ENCODE assay signal across 13 cellular contexts in the genomic region with DNA sequence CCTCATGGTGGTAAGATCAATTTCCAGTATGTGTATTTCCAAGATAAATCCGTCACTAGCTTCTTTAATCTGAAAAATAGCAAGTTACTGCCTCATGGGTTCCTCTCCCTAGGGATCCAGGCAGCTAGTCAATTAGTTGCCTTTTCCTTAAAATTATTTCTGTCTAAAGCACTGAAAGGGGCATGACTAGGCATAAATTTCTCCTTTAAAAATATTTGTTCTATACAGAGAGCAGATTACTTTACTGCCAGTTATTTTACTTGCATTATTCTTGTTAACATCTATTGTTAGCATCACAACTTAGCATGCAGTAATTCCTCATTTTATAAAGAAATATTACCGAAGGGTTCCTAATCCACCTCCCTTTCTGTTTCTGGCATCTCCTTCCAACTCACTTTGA. TPM values are rescaled to one million over a fixed set of nuclear protein-coding genes. Genes with fewer than 3 reads are reported as not detected.
DNase-seq lines count a peak whose midpoint lies in the region; ATAC-seq and TF ChIP-seq lines count a peak whose summit lies in the region.
"Had no signal": no experiment of that assay in that cellular context is flagged by ENCODE, and none has a peak within 500 bp of the region (broad histone marks: within the 10 kb centered on the region; RNA-seq: fewer than 3 reads in every experiment).

No MANE protein-coding gene starts in this region.

- H3K9me3 ChIP-seq in KOPT-K1 (ENCODE audit: insufficient read depth, low read length, poor library complexity, severe bottlenecking) (no peaks in the 10 kb centered on the region), neural cell (ENCODE audit: low read length) (no peaks in the 10 kb centered on the region), adrenal gland (replicated peaks in 1 of 3) (no peaks in the 10 kb centered on the region)
- H3K9me3 ChIP-seq: ascending aorta, prostate gland had no signal

- TF ChIP-seq CTCF in dorsolateral prefrontal cortex (IDR thresholded peaks at IDR 0.05 in 54 of 56, conservative IDR thresholded peaks at IDR 0.05 in 2 of 56; ENCODE audit: low read depth in 1 of 56, partially characterized antibody in 56 of 56): no peak
- no peak for TF ChIP-seq CTCF in neural cell (IDR thresholded peaks at IDR 0.05; ENCODE audit: poor library complexity, severe bottlenecking)
- TF ChIP-seq CTCF in adrenal gland (IDR thresholded peaks at IDR 0.05): no peak

- H4K20me1 ChIP-seq in neural cell (ENCODE audit: insufficient read depth): peaks cover 24% of the 10 kb centered on the region

- no peak overlapping the region for H2AFZ ChIP-seq in neural cell (ENCODE audit: low read depth, low read length)

- peaks cover 34% of the 10 kb centered on the region for H3K4me1 Mint-ChIP-seq in activated CD4-positive, alpha-beta T cell treated with anti-CD3 and anti-CD28 coated beads, Interleukin-2, amount 10 ng/mL, durations not matched to agents 24 days and 14 days

- H3K4me3 ChIP-seq in dorsolateral prefrontal cortex (peak overlapping the region in 50 of 59 donors; percentile 6 to 93 (median 63)), neural cell (ENCODE audit: low read length) (peak overlapping the region; percentile 76), adrenal gland (no peak overlapping the region)
- H3K4me3 ChIP-seq: ascending aorta, prostate gland had no signal

- TF ChIP-seq RAD21 in neural cell (conservative IDR thresholded peaks at IDR 0.05): no peak

- no peak for TF ChIP-seq EP300 in neural cell (conservative IDR thresholded peaks at IDR 0.05; ENCODE audit: poor library complexity, severe bottlenecking)

- DNase-seq in activated CD4-positive, alpha-beta T cell treated with anti-CD3 and anti-CD28 coated beads, Interleukin-2, amount 10 ng/mL, durations not matched to agents 24 days and 14 days: no peak
- DNase-seq in activated CD4-positive, alpha-beta T cell treated with anti-CD3 and anti-CD28 coated beads for 48 hours: no peak
- DNase-seq in dorsolateral prefrontal cortex (no peak), superior temporal gyrus (ENCODE audit: extremely low spot score) (no peak), adrenal gland (no peak)
- DNase-seq: AML-193, NCI-H1417 treated with DMSO at 0.1 percent for 48 hours had no signal

- peak overlapping the region; percentile 98 for H3K9ac ChIP-seq in neural cell (ENCODE audit: low read length)

- peak overlapping the region; percentile 90 for H3K4me3 Mint-ChIP-seq in activated CD4-positive, alpha-beta T cell treated with anti-CD3 and anti-CD28 coated beads, Interleukin-2, amount 10 ng/mL, durations not matched to agents 24 days and 14 days

- H3K27me3 ChIP-seq in dorsolateral prefrontal cortex (peaks cover 0 to 19% (median 0%) of the 10 kb centered on the region in 45 donors), neural cell (ENCODE audit: insufficient read depth, low read depth, low read length) (no peaks in the 10 kb centered on the region), adrenal gland (peaks cover 18% of the 10 kb centered on the region)

- H3K27ac ChIP-seq in KOPT-K1 (ENCODE audit: low read depth, low read length, poor library complexity, severe bottlenecking) (peak overlapping the region; percentile 60), dorsolateral prefrontal cortex (peak overlapping the region in 33 of 59 donors; percentile 4 to 96 (median 57)), neural cell (ENCODE audit: low read length) (peak overlapping the region; percentile 100), adrenal gland (no peak overlapping the region)
- H3K27ac ChIP-seq: ascending aorta, prostate gland had no signal

- no peak for TF ChIP-seq POLR2A in adrenal gland (IDR thresholded peaks at IDR 0.05)

- 58 to 73% (median 64%) methylated on average over 2 of the region's 2 CpGs for WGBS in adrenal gland, 4 donors

- H3K36me3 ChIP-seq in KOPT-K1 (ENCODE audit: insufficient read depth, low read length) (peaks cover 10% of the 10 kb centered on the region; the same call in 1 of the 2 replicates), neural cell (ENCODE audit: insufficient read depth, low read length) (peaks cover 5% of the 10 kb centered on the region), adrenal gland (replicated peaks in 1 of 2) (no peaks in the 10 kb centered on the region)
- H3K36me3 ChIP-seq: ascending aorta, prostate gland had no signal

- H3K4me2 ChIP-seq in neural cell (ENCODE audit: low read length): peak overlapping the region; percentile 72

- ATAC-seq in HG03457 (IDR thresholded peaks at IDR 0.05; ENCODE audit: unreplicated experiment): no peak
- ATAC-seq: Right ventricle myocardium inferior had no signal

- peaks cover 29% of the 10 kb centered on the region for H3K27me3 Mint-ChIP-seq in activated CD4-positive, alpha-beta T cell treated with anti-CD3 and anti-CD28 coated beads, Interleukin-2, amount 10 ng/mL, durations not matched to agents 24 days and 14 days

- H3K4me1 ChIP-seq in adrenal gland (replicated peaks in 1 of 2): peaks cover 11 to 17% of the 10 kb centered on the region in 2 donors
- H3K4me1 ChIP-seq: prostate gland had no signal

- H3K79me2 ChIP-seq in neural cell (replicated peaks; ENCODE audit: insufficient read depth, low read length): peaks cover 52% of the 10 kb centered on the region

- no peaks in the 10 kb centered on the region for H3K9me2 ChIP-seq in neural cell (ENCODE audit: insufficient read depth, low read length)

- intact Hi-C loops in activated CD4-positive, alpha-beta T cell treated with anti-CD3 and anti-CD28 coated beads, Interleukin-2, amount 10 ng/mL, durations not matched to agents 24 days and 14 days (cut with micrococcal nuclease): loop anchor here (2.0 to 10.0 kb wide), 5 partner anchors 17 to 1723 kb away; partner anchors contain the start of genes NCOA7 and RNF146
- intact Hi-C loops in dorsolateral prefrontal cortex (cut with DNase I): loop anchor here (2.0 to 10.0 kb wide), 3 partner anchors 35 to 251 kb away; partner anchors contain the start of gene RNF146 (in 1 of the 2)
- intact Hi-C loops in adrenal gland (cut with DNase I): loop anchor here in 1 of 2 donors (5.0 kb wide), 1 partner anchor 45 kb away; no protein-coding TSS in a partner anchor

- peaks cover 9% of the 10 kb centered on the region for H3K36me3 Mint-ChIP-seq in activated CD4-positive, alpha-beta T cell treated with anti-CD3 and anti-CD28 coated beads, Interleukin-2, amount 10 ng/mL, durations not matched to agents 24 days and 14 days (ENCODE audit: low read depth)

- H3K9me3 Mint-ChIP-seq in activated CD4-positive, alpha-beta T cell treated with anti-CD3 and anti-CD28 coated beads, Interleukin-2, amount 10 ng/mL, durations not matched to agents 24 days and 14 days: no peaks in the 10 kb centered on the region

- H3F3A ChIP-seq in neural cell (ENCODE audit: insufficient read depth, low read length, poor library complexity, severe bottlenecking): peaks cover 19% of the 10 kb centered on the region

- H3K27ac Mint-ChIP-seq in activated CD4-positive, alpha-beta T cell treated with anti-CD3 and anti-CD28 coated beads, Interleukin-2, amount 10 ng/mL, durations not matched to agents 24 days and 14 days: peak overlapping the region; percentile 88

TF ChIP-seq in neural cell, 6 proteins besides CTCF, POLR2A, EP300 and RAD21:
- no peak for TF ChIP-seq TAF1 (IDR thresholded peaks at IDR 0.05; ENCODE audit: low read depth)
- no peak for TF ChIP-seq EZH2 (IDR thresholded peaks at IDR 0.05; ENCODE audit: borderline replicate concordance, insufficient read depth, low read length, poor library complexity, severe bottlenecking)
- TF ChIP-seq SMC3 (conservative IDR thresholded peaks at IDR 0.05; ENCODE audit: poor library complexity): no peak
- no peak for TF ChIP-seq POLR2AphosphoS5 (IDR thresholded peaks at IDR 0.05)
- TF ChIP-seq REST (IDR thresholded peaks at IDR 0.05; ENCODE audit: borderline replicate concordance): no peak
- TF ChIP-seq MXI1 (conservative IDR thresholded peaks at IDR 0.05; ENCODE audit: poor library complexity, severe bottlenecking): no peak

RNA-seq across cellular contexts. Expression of gene KIAA0408, which starts 58.5 kb away (rescaled TPM):
- 8.2 and 8.7 TPM in 2 replicates for total RNA-seq in activated CD4-positive, alpha-beta T cell treated with anti-CD3 and anti-CD28 coated beads, Interleukin-2, amount 10 ng/mL, durations not matched to agents 24 days and 14 days
- total RNA-seq in dorsolateral prefrontal cortex (10 to 100 TPM; 20.5 to 99.2 (median 61.8) TPM), adrenal gland (1 to 10 TPM in 7 of 8 donors, under 1 TPM in 1; 0.18 to 3.9 (median 1.8) TPM)
- polyA plus RNA-seq in neural cell (109 and 156 TPM in 2 replicates), adrenal gland (1 to 10 TPM; 2.9 to 8.6 (median 3.1) TPM)
- polyA minus RNA-seq in neural cell: 63.5 and 92.7 TPM in 2 replicates
- total RNA-seq: ascending aorta had no signal

RNA-seq across cellular contexts. Expression of gene C6orf58, which starts 59.3 kb away (rescaled TPM):
- not detected in 2 replicates for total RNA-seq in activated CD4-positive, alpha-beta T cell treated with anti-CD3 and anti-CD28 coated beads, Interleukin-2, amount 10 ng/mL, durations not matched to agents 24 days and 14 days
- total RNA-seq in dorsolateral prefrontal cortex (1 to 10 TPM in 4 of 120 experiments, under 1 TPM in 3, not detected in 113; 0.43 to 1.9 (median 1.3) TPM), adrenal gland (not detected)
- polyA plus RNA-seq in neural cell (0.52 and 0.97 TPM in 2 replicates), adrenal gland (not detected)
- 1.9 and 2.9 TPM in 2 replicates for polyA minus RNA-seq in neural cell
- total RNA-seq: ascending aorta, prostate gland, Right ventricle myocardium inferior had no signal

Comparison
In these comparisons a context has a peak if more than half of its experiments do, and no peak if none do; other contexts are left out.
1. H3K27ac ChIP-seq: peak in KOPT-K1 (single experiment), dorsolateral prefrontal cortex (33 of 59) and neural cell (single experiment); none in adrenal gland (0 of 5).
2. H3K4me3 ChIP-seq: peak in dorsolateral prefrontal cortex (50 of 59) and neural cell (single experiment); none in adrenal gland (0 of 4).